In the genomic region with DNA sequence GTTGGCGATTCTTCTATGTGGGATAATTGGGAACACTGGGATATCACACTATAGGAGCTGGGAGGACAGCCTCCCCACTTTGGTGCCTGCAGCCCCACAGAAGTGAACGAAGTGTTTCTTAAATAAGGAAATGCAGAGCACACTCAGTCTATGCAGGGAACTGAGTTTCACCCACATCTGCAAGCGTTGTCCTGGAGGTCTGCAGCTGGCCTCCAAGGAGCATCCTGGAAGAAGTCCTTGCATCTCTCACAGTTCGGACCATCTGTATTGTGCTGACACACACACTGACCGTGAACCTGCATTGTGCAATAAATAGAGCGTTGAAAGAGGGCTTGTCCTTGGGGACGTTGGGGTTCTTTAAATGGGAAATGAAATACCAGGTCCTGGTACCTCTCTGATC, we compare ENCODE assay signal across 29 cellular contexts. TPM values are rescaled to one million over a fixed set of nuclear protein-coding genes. Genes with fewer than 3 reads are reported as not detected.
A peak's percentile ranks its signal among the peaks of the same experiment; 100 is the strongest.
DNase-seq lines count a peak whose midpoint lies in the region; ATAC-seq and TF ChIP-seq lines count a peak whose summit lies in the region.
"Had no signal": no experiment of that assay in that cellular context is flagged by ENCODE, and none has a peak within 500 bp of the region (broad histone marks: within the 10 kb centered on the region; RNA-seq: fewer than 3 reads in every experiment).

No MANE protein-coding gene starts in this region.

- no peak for TF ChIP-seq POLR2A in gastroesophageal sphincter (IDR thresholded peaks at IDR 0.05)

- no peaks in the 10 kb centered on the region for H3K9me2 ChIP-seq in GM23338 (ENCODE audit: insufficient read depth)

- ATAC-seq in GM23338 (no peak), gastroesophageal sphincter (peak; percentile 50), psoas muscle (peak in 3 of 4 donors; percentile 50 to 60 (median 59)), HG02759 (IDR thresholded peaks at IDR 0.05; ENCODE audit: unreplicated experiment) (no peak), GM18502 (IDR thresholded peaks at IDR 0.05; ENCODE audit: poor library complexity, unreplicated experiment) (no peak)
- ATAC-seq: gastrocnemius medialis; left colon; naive thymus-derived CD4-positive, alpha-beta T cell had no signal

- H3K36me3 ChIP-seq in GM23338 (ENCODE audit: insufficient read depth) (no peaks in the 10 kb centered on the region), gastroesophageal sphincter (no peaks in the 10 kb centered on the region), psoas muscle (ENCODE audit: insufficient read depth in 1 of 2, low read depth in 1 of 2) (no peaks in the 10 kb centered on the region)
- H3K36me3 ChIP-seq: breast epithelium, gastrocnemius medialis, Peyer's patch, SJCRH30, tibial nerve had no signal

- no peak for DNase-seq in GM23338 (ENCODE audit: low spot score)
- peak; percentile 29 for DNase-seq in amniotic epithelial cell (ENCODE audit: low read depth)
- DNase-seq in psoas muscle: no peak
- no peak for DNase-seq in OCI-M1 (lab: John Stamatoyannopoulos, UW)
- DNase-seq: activated CD4-positive, alpha-beta T cell treated with anti-CD3 and anti-CD28 coated beads, Interleukin-2, amount 50 U/mL, for 4 hours; activated CD8-positive, alpha-beta memory T cell treated with anti-CD3 and anti-CD28 coated beads, Interleukin-2, amount 50 U/mL, for 4 hours; activated naive CD4-positive, alpha-beta T cell treated with anti-CD3 and anti-CD28 coated beads, Interleukin-2, amount 10 ng/mL, durations not matched to agents 7 days and 5 days; amygdala; C1 segment of cervical spinal cord; effector memory CD4-positive, alpha-beta T cell; gastrocnemius medialis; hypothalamus; immature natural killer cell; left colon; naive thymus-derived CD4-positive, alpha-beta T cell; NCI-H1092; NCI-H187; NCI-H526; Peyer's patch; SJCRH30; small intestine; stimulated activated CD4-positive, alpha-beta T cell treated with anti-CD3 and anti-CD28 coated beads, Interleukin-2, amount 100 ng/mL, for 24 hours had no signal

- no peak overlapping the region for H3K27ac ChIP-seq in GM23338 (ENCODE audit: low read depth)
- no peak overlapping the region for H3K27ac ChIP-seq in gastroesophageal sphincter
- H3K27ac ChIP-seq in psoas muscle: no peak overlapping the region
- H3K27ac ChIP-seq: breast epithelium, coronary artery, gastrocnemius medialis, SJCRH30 had no signal

- no peaks in the 10 kb centered on the region for H3K79me2 ChIP-seq in GM23338 (replicated peaks; ENCODE audit: insufficient read depth)

- H3F3A ChIP-seq in GM23338 (replicated peaks; ENCODE audit: low read depth): no peaks in the 10 kb centered on the region

- no peaks in the 10 kb centered on the region for H3K4me1 Mint-ChIP-seq in GM23338
- H3K4me1 Mint-ChIP-seq: activated naive CD4-positive, alpha-beta T cell treated with anti-CD3 and anti-CD28 coated beads, Interleukin-2, amount 10 ng/mL, durations not matched to agents 7 days and 5 days; immature natural killer cell; naive thymus-derived CD4-positive, alpha-beta T cell had no signal

- TF ChIP-seq CTCF in GM23338 (conservative IDR thresholded peaks at IDR 0.05; ENCODE audit: low read depth in 2 of 2): no peak
- TF ChIP-seq CTCF in gastroesophageal sphincter (IDR thresholded peaks at IDR 0.05): no peak
- no peak for TF ChIP-seq CTCF in psoas muscle (IDR thresholded peaks at IDR 0.05)

- no peaks in the 10 kb centered on the region for H3K27me3 ChIP-seq in GM23338 (ENCODE audit: insufficient read depth)
- H3K27me3 ChIP-seq in gastroesophageal sphincter: no peaks in the 10 kb centered on the region
- no peaks in the 10 kb centered on the region for H3K27me3 ChIP-seq in psoas muscle (ENCODE audit: insufficient read depth in 3 of 3, low read length in 2 of 3)
- H3K27me3 ChIP-seq: breast epithelium, gastrocnemius medialis, Peyer's patch, SJCRH30, tibial nerve had no signal

- TF ChIP-seq EP300 in gastroesophageal sphincter (IDR thresholded peaks at IDR 0.05): no peak

- no peak overlapping the region for H3K4me3 Mint-ChIP-seq in GM23338
- H3K4me3 Mint-ChIP-seq: activated naive CD4-positive, alpha-beta T cell treated with anti-CD3 and anti-CD28 coated beads, Interleukin-2, amount 10 ng/mL, durations not matched to agents 7 days and 5 days; activated T-helper 1 cell treated with anti-CD3 and anti-CD28 coated beads, Interleukin-12 subunit alpha, Interleukin-12 subunit beta, Interleukin-2, Interleukin-4 antibody, amounts not matched to agents 30 ng/mL and 10 ng/mL and 1 ng/mL, durations not matched to agents 14 hours and 24 hours and 36 hours; immature natural killer cell; naive thymus-derived CD4-positive, alpha-beta T cell had no signal

- no peak overlapping the region for H3K4me2 ChIP-seq in GM23338

- no peaks in the 10 kb centered on the region for H3K27me3 Mint-ChIP-seq in GM23338 (ENCODE audit: insufficient read depth, low read depth, poor library complexity)

- no peaks in the 10 kb centered on the region for H3K9me3 Mint-ChIP-seq in GM23338
- H3K9me3 Mint-ChIP-seq: activated naive CD4-positive, alpha-beta T cell treated with anti-CD3 and anti-CD28 coated beads, Interleukin-2, amount 10 ng/mL, durations not matched to agents 7 days and 5 days; activated T-helper 1 cell treated with anti-CD3 and anti-CD28 coated beads, Interleukin-12 subunit alpha, Interleukin-12 subunit beta, Interleukin-2, Interleukin-4 antibody, amounts not matched to agents 30 ng/mL and 10 ng/mL and 1 ng/mL, durations not matched to agents 14 hours and 24 hours and 36 hours; immature natural killer cell; naive thymus-derived CD4-positive, alpha-beta T cell had no signal

- H3K9me3 ChIP-seq in gastroesophageal sphincter (no peaks in the 10 kb centered on the region), psoas muscle (no peaks in the 10 kb centered on the region)
- H3K9me3 ChIP-seq: breast epithelium, gastrocnemius medialis, Peyer's patch, SJCRH30, tibial nerve had no signal

- peak overlapping the region; percentile 43; the same call in 1 of the 2 replicates for H2AFZ ChIP-seq in GM23338

- WGBS in gastroesophageal sphincter (ENCODE audit: low coverage in 1 of 2), 2 donors: 80 to 85% methylated on average over 5 to 7 of the region's 7 CpGs
- 66 to 67% (median 67%) methylated on average over 7 of the region's 7 CpGs for WGBS in psoas muscle, 3 donors

- no peaks in the 10 kb centered on the region for H4K20me1 ChIP-seq in GM23338 (replicated peaks; ENCODE audit: insufficient read depth)

- intact Hi-C loops in psoas muscle (cut with DNase I): no loop called here

- H3K36me3 Mint-ChIP-seq in GM23338 (ENCODE audit: low read depth): no peaks in the 10 kb centered on the region
- H3K36me3 Mint-ChIP-seq: activated naive CD4-positive, alpha-beta T cell treated with anti-CD3 and anti-CD28 coated beads, Interleukin-2, amount 10 ng/mL, durations not matched to agents 7 days and 5 days; immature natural killer cell; naive thymus-derived CD4-positive, alpha-beta T cell had no signal

- no peak overlapping the region for H3K27ac Mint-ChIP-seq in GM23338
- H3K27ac Mint-ChIP-seq: activated naive CD4-positive, alpha-beta T cell treated with anti-CD3 and anti-CD28 coated beads, Interleukin-2, amount 10 ng/mL, durations not matched to agents 7 days and 5 days; activated T-helper 1 cell treated with anti-CD3 and anti-CD28 coated beads, Interleukin-12 subunit alpha, Interleukin-12 subunit beta, Interleukin-2, Interleukin-4 antibody, amounts not matched to agents 30 ng/mL and 10 ng/mL and 1 ng/mL, durations not matched to agents 14 hours and 24 hours and 36 hours; immature natural killer cell; naive thymus-derived CD4-positive, alpha-beta T cell had no signal

- H3K4me1 ChIP-seq in GM23338 (ENCODE audit: insufficient read depth) (no peaks in the 10 kb centered on the region), gastroesophageal sphincter (peaks cover 0 to 9% (median 0%) of the 10 kb centered on the region in 3 donors), psoas muscle (no peaks in the 10 kb centered on the region)
- H3K4me1 ChIP-seq: breast epithelium, gastrocnemius medialis, SJCRH30 had no signal

- H3K4me3 ChIP-seq in GM23338: no peak overlapping the region
- H3K4me3 ChIP-seq in gastroesophageal sphincter: no peak overlapping the region
- no peak overlapping the region for H3K4me3 ChIP-seq in psoas muscle
- H3K4me3 ChIP-seq: breast epithelium, coronary artery, gastrocnemius medialis, Peyer's patch, SJCRH30, tibial nerve had no signal

TF ChIP-seq in GM23338, 12 proteins besides CTCF, POLR2A, EP300 and RAD21 (continues in another document):
- TF ChIP-seq STAT1 (IDR thresholded peaks at IDR 0.05; ENCODE audit: unreplicated experiment): no peak
- TF ChIP-seq ETS1 (IDR thresholded peaks at IDR 0.05): no peak
- no peak for TF ChIP-seq JUNB (IDR thresholded peaks at IDR 0.05; ENCODE audit: unreplicated experiment)
- TF ChIP-seq ZNF114 (CRISPR knock-in tag; IDR thresholded peaks at IDR 0.05): no peak
- TF ChIP-seq NANOG (IDR thresholded peaks at IDR 0.05; ENCODE audit: borderline replicate concordance): no peak
- no peak for TF ChIP-seq CREB1 (CRISPR knock-in tag; IDR thresholded peaks at IDR 0.05; ENCODE audit: low read depth)
- TF ChIP-seq POLR2AphosphoS5 (IDR thresholded peaks at IDR 0.05; ENCODE audit: low read depth): no peak
- no peak for TF ChIP-seq EZH2phosphoT487 (IDR thresholded peaks at IDR 0.05; ENCODE audit: unreplicated experiment)

RNA-seq across cellular contexts. Expression of gene LAMB4, which starts 25.8 kb away (rescaled TPM):
- total RNA-seq in GM23338 (2014; rRNA removed; shearing (Covaris generic)): not detected in 2 replicates
- polyA plus RNA-seq in GM23338 (2016; fragmentation: Nextera tagmentation; extraction: Ambion mirVana): not detected in 2 replicates
- total RNA-seq in gastroesophageal sphincter: under 1 TPM in 2 of 4 donors, not detected in 2; 0.23 to 0.82 TPM
- total RNA-seq in psoas muscle: under 1 TPM in 2 of 4 donors, not detected in 2; 0.27 to 0.51 TPM
- polyA plus RNA-seq in psoas muscle: under 1 TPM; 0.01 to 0.34 (median 0.27) TPM
- total RNA-seq: activated T-helper 1 cell treated with anti-CD3 and anti-CD28 coated beads, Interleukin-12 subunit alpha, Interleukin-12 subunit beta, Interleukin-2, Interleukin-4 antibody, amounts not matched to agents 30 ng/mL and 10 ng/mL and 1 ng/mL, durations not matched to agents 14 hours and 24 hours and 36 hours; SJCRH30 had no signal
- polyA plus RNA-seq: immature natural killer cell; naive thymus-derived CD4-positive, alpha-beta T cell had no signal

Comparison
In these comparisons a context has a peak if more than half of its experiments do, and no peak if none do; other contexts are left out.
1. ATAC-seq: peak in gastroesophageal sphincter (single experiment) and psoas muscle (3 of 4); none in GM23338 (single experiment), HG02759 (single experiment) and GM18502 (single experiment).